Comparison of ENCODE assay signal across 10 cellular contexts in genomic region chr22:49848690-49849160, GRCh38. TPM values are rescaled to one million over a fixed set of nuclear protein-coding genes. Genes with fewer than 3 reads are reported as not detected.
A peak's percentile ranks its signal among the peaks of the same experiment; 100 is the strongest.
DNase-seq lines count a peak whose midpoint lies in the region; ATAC-seq and TF ChIP-seq lines count a peak whose summit lies in the region.
"Had no signal": no experiment of that assay in that cellular context is flagged by ENCODE, and none has a peak within 500 bp of the region (broad histone marks: within the 10 kb centered on the region; RNA-seq: fewer than 3 reads in every experiment).

No MANE protein-coding gene starts in this region.

- no peak for ATAC-seq in HG02610 (IDR thresholded peaks at IDR 0.05; ENCODE audit: unreplicated experiment)
- ATAC-seq: HCT116 had no signal

- H3K36me3 Mint-ChIP-seq in activated CD4-positive, alpha-beta memory T cell treated with anti-CD3 and anti-CD28 coated beads for 36 hours = no peaks in the 10 kb centered on the region

- H3K9me2 ChIP-seq in GM23248 (ENCODE audit: insufficient read depth) = no peaks in the 10 kb centered on the region

- peak overlapping the region; percentile 26 for H3K4me3 Mint-ChIP-seq in activated CD4-positive, alpha-beta memory T cell treated with anti-CD3 and anti-CD28 coated beads for 36 hours

- H3K4me1 ChIP-seq in GM23248 (ENCODE audit: insufficient read depth) = no peaks in the 10 kb centered on the region
- H3K4me1 ChIP-seq in iPS-20b (ENCODE audit: insufficient read depth, low read length) = no peaks in the 10 kb centered on the region
- peaks cover 13 to 49% (median 32%) of the 10 kb centered on the region in 6 donors for H3K4me1 ChIP-seq in spleen

- no peaks in the 10 kb centered on the region for H3K9me3 Mint-ChIP-seq in activated CD4-positive, alpha-beta memory T cell treated with anti-CD3 and anti-CD28 coated beads for 36 hours
- H3K9me3 Mint-ChIP-seq: stimulated activated naive CD8-positive, alpha-beta T cell treated with anti-CD3 and anti-CD28 coated beads, Interleukin-15, Interleukin-2, amounts not matched to agents 100 ng/mL and 50 ng/mL, for 24 hours had no signal

- H3K27me3 Mint-ChIP-seq in activated CD4-positive, alpha-beta memory T cell treated with anti-CD3 and anti-CD28 coated beads for 36 hours = peaks cover 6% of the 10 kb centered on the region

- intact Hi-C loops in activated CD4-positive, alpha-beta memory T cell treated with anti-CD3 and anti-CD28 coated beads for 36 hours (cut with micrococcal nuclease) = no loop called here
- intact Hi-C loops in spleen (cut with DNase I; ENCODE audit: low total_unique reads) = no loop called here

- CTCF ChIA-PET in activated CD4-positive, alpha-beta memory T cell treated with anti-CD3 and anti-CD28 coated beads for 36 hours (lab: Charles Lee) = no interaction called here

- H3K9ac ChIP-seq in GM23248 = no peak overlapping the region
- H3K9ac ChIP-seq in iPS-20b (ENCODE audit: low read depth, low read length) = no peak overlapping the region

- H3K79me2 ChIP-seq in GM23248 (ENCODE audit: insufficient read depth) = no peaks in the 10 kb centered on the region

- 0 out of 2 replicates have a peak overlapping the region, but pooled peaks have one; percentile 5 for H2AFZ ChIP-seq in GM23248

- H3K27ac Mint-ChIP-seq in activated CD4-positive, alpha-beta memory T cell treated with anti-CD3 and anti-CD28 coated beads for 36 hours = no peak overlapping the region
- H3K27ac Mint-ChIP-seq: activated CD8-positive, alpha-beta T cell treated with anti-CD3 and anti-CD28 coated beads, Interleukin-2, amount 10 ng/mL, durations not matched to agents 7 days and 5 days; stimulated activated naive CD8-positive, alpha-beta T cell treated with anti-CD3 and anti-CD28 coated beads, Interleukin-15, Interleukin-2, amounts not matched to agents 100 ng/mL and 50 ng/mL, for 24 hours had no signal

- TF ChIP-seq POLR2A in spleen (IDR thresholded peaks at IDR 0.05) = no peak

- H3K4me3 ChIP-seq in GM23248 (peak overlapping the region; percentile 51), iPS-20b (ENCODE audit: low read length) (peak overlapping the region; percentile 46; the same call in 1 of the 2 replicates), spleen (peak overlapping the region; percentile 28 to 76 (median 48))

- no peak for DNase-seq in GM23248
- DNase-seq in activated CD4-positive, alpha-beta memory T cell treated with anti-CD3 and anti-CD28 coated beads for 36 hours = peak; percentile 19
- DNase-seq in spleen = peak; percentile 89
- DNase-seq in NCI-H524 (lab: John Stamatoyannopoulos, UW) = no peak
- no peak for DNase-seq in occipital lobe (lab: John Stamatoyannopoulos, UW)

- TF ChIP-seq CTCF in spleen (IDR thresholded peaks at IDR 0.05 in 8 of 11, conservative IDR thresholded peaks at IDR 0.05 in 3 of 11) = no peak

- H3K4me2 ChIP-seq in GM23248 (ENCODE audit: unreplicated experiment) = no peak overlapping the region

- POLR2A ChIA-PET in activated CD4-positive, alpha-beta memory T cell treated with anti-CD3 and anti-CD28 coated beads for 36 hours (lab: Charles Lee) = interaction anchor here (0.5 to 1.6 kb wide), 2 partner anchors 10 to 40 kb away, joined by 4 read pairs; no protein-coding TSS in a partner anchor

- H3K36me3 ChIP-seq in GM23248 (ENCODE audit: low read depth) = no peaks in the 10 kb centered on the region
- H3K36me3 ChIP-seq in iPS-20b (ENCODE audit: insufficient read depth, low read depth, low read length) = no peaks in the 10 kb centered on the region
- no peaks in the 10 kb centered on the region for H3K36me3 ChIP-seq in spleen

- H3K27ac ChIP-seq in GM23248 (no peak overlapping the region), iPS-20b (ENCODE audit: low read length) (no peak overlapping the region), spleen (peak overlapping the region in 3 of 8 donors; percentile 36 to 77 (median 47))

- 2% methylated on average over 25 to 35 of the region's 51 CpGs for WGBS in GM23248 (ENCODE audit: low coverage in 1 of 2, low lambda C conversion rate in 2 of 2, missing lambda C conversion rate in 2 of 2), 2 experiments
- 1 to 2% (median 1%) methylated on average over 14 to 51 of the region's 51 CpGs for WGBS in spleen, 5 donors

- no peaks in the 10 kb centered on the region for H3K9me3 ChIP-seq in GM23248 (ENCODE audit: low read depth)
- H3K9me3 ChIP-seq in iPS-20b (ENCODE audit: insufficient read depth, low read depth, low read length) = no peaks in the 10 kb centered on the region
- no peaks in the 10 kb centered on the region for H3K9me3 ChIP-seq in spleen

- no peaks in the 10 kb centered on the region for H3F3A ChIP-seq in GM23248 (ENCODE audit: insufficient read depth)

- peaks cover 11% of the 10 kb centered on the region for H3K4me1 Mint-ChIP-seq in activated CD4-positive, alpha-beta memory T cell treated with anti-CD3 and anti-CD28 coated beads for 36 hours (ENCODE audit: low read depth)

- H3K27me3 ChIP-seq in GM23248 (replicated peaks; ENCODE audit: insufficient read depth) = peaks cover 31% of the 10 kb centered on the region
- H3K27me3 ChIP-seq in iPS-20b (ENCODE audit: insufficient read depth, low read length) = peaks cover 92% of the 10 kb centered on the region
- H3K27me3 ChIP-seq in spleen (replicated peaks in 1 of 7) = peaks cover 2 to 59% (median 33%) of the 10 kb centered on the region in 7 donors

- no peaks in the 10 kb centered on the region for H4K20me1 ChIP-seq in GM23248 (ENCODE audit: insufficient read depth)

- in situ Hi-C loops in GM23248 (cut with MboI) = no loop called here

RNA-seq across cellular contexts. Expression of gene ZBED4, which starts 4.9 kb away (rescaled TPM):
- total RNA-seq in GM23248 (2014; rRNA removed; shearing (Covaris generic)) = 7.7 and 8.9 TPM in 2 replicates
- polyA plus RNA-seq in GM23248 (2016; fragmentation: Nextera tagmentation; extraction: Ambion mirVana) (5.0 and 6.3 TPM in 2 replicates), spleen (1 to 10 TPM; 2.9 to 5.3 (median 3.5) TPM)
- total RNA-seq in activated CD4-positive, alpha-beta memory T cell treated with anti-CD3 and anti-CD28 coated beads for 36 hours = 10 to 100 TPM; 18.4 TPM
- total RNA-seq in spleen (10 to 100 TPM; 10.1 to 23.2 (median 16.1) TPM), occipital lobe (24.2 TPM)

RNA-seq across cellular contexts. Expression of gene BRD1, which starts 21.1 kb away (rescaled TPM):
- total RNA-seq in GM23248 (2014; rRNA removed; shearing (Covaris generic)) = 23.1 and 24.4 TPM in 2 replicates
- polyA plus RNA-seq in GM23248 (2016; fragmentation: Nextera tagmentation; extraction: Ambion mirVana) = 4.4 and 4.5 TPM in 2 replicates
- 10 to 100 TPM; 27.5 to 30.2 TPM for total RNA-seq in activated CD4-positive, alpha-beta memory T cell treated with anti-CD3 and anti-CD28 coated beads for 36 hours
- total RNA-seq in spleen = 10 to 100 TPM; 35.3 to 59.6 (median 46.9) TPM
- polyA plus RNA-seq in spleen = 10 to 100 TPM; 14.2 to 23.1 (median 17.6) TPM
- 44.0 TPM for total RNA-seq in occipital lobe

Comparison
In these comparisons a context has a peak if more than half of its experiments do, and no peak if none do; other contexts are left out.
1. DNase-seq: peak in activated CD4-positive, alpha-beta memory T cell treated with anti-CD3 and anti-CD28 coated beads for 36 hours (single experiment) and spleen (single experiment); none in GM23248 (single experiment), NCI-H524 (0 of 2) and occipital lobe (single experiment).
2. Peak in every context shown above with its lines, with median percentiles within 50 percentile points of each other: H3K4me3 ChIP-seq.